9 cellular contexts compared by ENCODE assay signal in genomic region chr10:103659674-103660363, GRCh38.
DNase-seq lines count a peak whose midpoint lies in the region; ATAC-seq, FAIRE-seq and TF ChIP-seq lines count a peak whose summit lies in the region.
"Had no signal": no experiment of that assay in that cellular context is flagged by ENCODE, and none has a peak within 500 bp of the region (broad histone marks: within the 10 kb centered on the region; RNA-seq: fewer than 3 reads in every experiment).

No MANE protein-coding gene starts in this region.

- intact Hi-C loops in CD4-positive, alpha-beta T cell (cut with DNase I, micrococcal nuclease): no loop called here
- intact Hi-C loops in mammary epithelial cell (cut with micrococcal nuclease): no loop called here
- intact Hi-C loops in kidney (cut with DNase I): no loop called here

- peaks cover 18% of the 10 kb centered on the region for H3K36me3 ChIP-seq in mammary epithelial cell (ENCODE audit: insufficient read depth, low read length)
- no peaks in the 10 kb centered on the region for H3K36me3 ChIP-seq in kidney (ENCODE audit: control insufficient read depth in 1 of 2, insufficient read depth in 2 of 2, low read length in 2 of 2)

- H3K4me1 Mint-ChIP-seq in CD4-positive, alpha-beta T cell (ENCODE audit: low read depth): peaks cover 19% of the 10 kb centered on the region

- in situ Hi-C loops in mammary epithelial cell (cut with MboI; ENCODE audit: low sequenced_read_pairs in 2 of 2): no loop called here

- dilution Hi-C loops in mammary epithelial cell (cut with HindIII; ENCODE audit: low sequenced_read_pairs): no loop called here

- H3K27me3 Mint-ChIP-seq in CD4-positive, alpha-beta T cell: no peaks in the 10 kb centered on the region

- peak overlapping the region; percentile 92 for H3K4me3 Mint-ChIP-seq in CD4-positive, alpha-beta T cell

- no TSS peak for BruUV-seq in mammary epithelial cell (replicated peaks; lab: Mats Ljungman, UMichigan)

- H3K27ac ChIP-seq in CD4-positive, alpha-beta T cell (ENCODE audit: low read depth, low read length): peak overlapping the region; percentile 45
- H3K27ac ChIP-seq in mammary epithelial cell (ENCODE audit: insufficient read depth, low read depth, low read length): peak overlapping the region; percentile 36
- H3K27ac ChIP-seq in kidney (ENCODE audit: low read depth in 2 of 2, low read length in 2 of 2): peak overlapping the region; percentile 89 to 92

- H4K20me1 ChIP-seq in mammary epithelial cell (ENCODE audit: insufficient read depth, low read length): no peaks in the 10 kb centered on the region

- POLR2A ChIA-PET in CD4-positive, alpha-beta T cell (lab: Charles Lee): interaction anchor here (1.1 to 1.5 kb wide), 3 partner anchors 35 to 461 kb away, joined by 3 to 7 read pairs (median 5); no protein-coding TSS in a partner anchor

- peak; percentile 73 for ATAC-seq in CD4-positive, alpha-beta T cell (ENCODE audit: poor library complexity)
- peak; percentile 75 for ATAC-seq in HG03457 (IDR thresholded peaks at IDR 0.05; ENCODE audit: unreplicated experiment)

- DNase-seq in CD4-positive, alpha-beta T cell: peak in 9 of 10 experiments; percentile 20 to 58 (median 34)
- DNase-seq in GM19240 (ENCODE audit: insufficient read length, low spot score) (peak; percentile 93), UCSD-AML1 (lab: John Stamatoyannopoulos, UW; ENCODE audit: unreplicated experiment) (peak; percentile 56), mammary epithelial cell (peak; percentile 78), kidney (peak; percentile 88), GDM1 (lab: John Stamatoyannopoulos, UW) (no peak)
- DNase-seq in stimulated activated CD4-positive, alpha-beta T cell treated with anti-CD3 and anti-CD28 coated beads, Interleukin-1b, Interleukin-23, amount 100 ng/mL, for 4 hours (ENCODE audit: low read depth in 2 of 2): peak; percentile 28 to 38

- FAIRE-seq in kidney (lab: Jason Lieb, UNC): peak; percentile 60
- FAIRE-seq: colon had no signal

- H3K4me1 ChIP-seq in mammary epithelial cell (ENCODE audit: insufficient read depth, low read length) (peaks cover 48% of the 10 kb centered on the region), kidney (ENCODE audit: control insufficient read depth in 1 of 2, insufficient read depth in 1 of 2, low read depth in 1 of 2, low read length in 2 of 2) (peaks cover 5 to 17% of the 10 kb centered on the region in 2 donors)

- no peaks in the 10 kb centered on the region for H3K27me3 ChIP-seq in CD4-positive, alpha-beta T cell (ENCODE audit: control insufficient read depth, insufficient read depth, low read length)
- no peaks in the 10 kb centered on the region for H3K27me3 ChIP-seq in mammary epithelial cell (ENCODE audit: insufficient read depth, low read length)

- WGBS in mammary epithelial cell (ENCODE audit: low coverage, missing lambda C conversion rate): 32% methylated on average over 10 of the region's 11 CpGs

- no peaks in the 10 kb centered on the region for H3K9me3 Mint-ChIP-seq in CD4-positive, alpha-beta T cell

- no peaks in the 10 kb centered on the region for H3K36me3 Mint-ChIP-seq in CD4-positive, alpha-beta T cell (ENCODE audit: low read depth)

- H3K27ac Mint-ChIP-seq in CD4-positive, alpha-beta T cell: peak overlapping the region; percentile 88

- H3K9ac ChIP-seq in mammary epithelial cell (ENCODE audit: insufficient read depth, low read length) (peak overlapping the region; percentile 45), kidney (ENCODE audit: low read length in 2 of 2) (peak overlapping the region; percentile 80 to 90)

- H3K4me3 ChIP-seq in mammary epithelial cell (replicated peaks in 1 of 3; ENCODE audit: insufficient read depth in 1 of 3, low read depth in 2 of 3, low read length in 3 of 3) (peak overlapping the region in 2 of 3 experiments; percentile 27 to 37), kidney (ENCODE audit: low read length in 2 of 2) (peak overlapping the region; percentile 80 to 84)

- peaks cover 82% of the 10 kb centered on the region for H3K79me2 ChIP-seq in mammary epithelial cell (ENCODE audit: insufficient read depth, low read length)

- CTCF ChIA-PET in CD4-positive, alpha-beta T cell (lab: Charles Lee): interaction anchor here (3.4 kb wide), 1 partner anchor 26 kb away, joined by 18 read pairs; no protein-coding TSS in a partner anchor
- CTCF ChIA-PET in mammary epithelial cell (lab: Charles Lee; ENCODE audit: low non-redundant PET): no interaction called here

- H2AFZ ChIP-seq in mammary epithelial cell (ENCODE audit: low read depth, low read length): no peak overlapping the region

- peak overlapping the region; percentile 93 for H3K4me2 ChIP-seq in mammary epithelial cell (ENCODE audit: insufficient read depth, low read depth, low read length)

- no peak for TF ChIP-seq CTCF in CD4-positive, alpha-beta T cell (IDR thresholded peaks at IDR 0.05)
- TF ChIP-seq CTCF in mammary epithelial cell (conservative IDR thresholded peaks at IDR 0.05 in 1 of 2, IDR thresholded peaks at IDR 0.05 in 1 of 2; ENCODE audit: extremely low read depth in 1 of 2, insufficient read depth in 1 of 2, low read depth in 1 of 2, low read length in 2 of 2): peak in 1 of 2 donors; percentile 12
- TF ChIP-seq CTCF in kidney (IDR thresholded peaks at IDR 0.05; ENCODE audit: borderline replicate concordance, extremely low read depth, insufficient read depth): no peak

- no peaks in the 10 kb centered on the region for H3K9me3 ChIP-seq in CD4-positive, alpha-beta T cell (ENCODE audit: control insufficient read depth, low read length)
- no peaks in the 10 kb centered on the region for H3K9me3 ChIP-seq in mammary epithelial cell (replicated peaks; ENCODE audit: insufficient read depth, low read length)
- H3K9me3 ChIP-seq in kidney (ENCODE audit: control insufficient read depth in 1 of 2, low read length in 2 of 2): no peaks in the 10 kb centered on the region

Comparison
In these comparisons a context has a peak if more than half of its experiments do, and no peak if none do; other contexts are left out.
1. H3K27ac ChIP-seq: peak in every context shown above with its lines; median percentile 90 in kidney; 45 in CD4-positive, alpha-beta T cell; 36 in mammary epithelial cell.